In genomic region chr5:176538505-176538806, GRCh38 we compare ENCODE assay signal across 9 cellular contexts. TPM values are rescaled to one million over a fixed set of nuclear protein-coding genes. Genes with fewer than 3 reads are reported as not detected.
DNase-seq lines count a peak whose midpoint lies in the region; ATAC-seq, FAIRE-seq and TF ChIP-seq lines count a peak whose summit lies in the region.
"Had no signal": no experiment of that assay in that cellular context is flagged by ENCODE, and none has a peak within 500 bp of the region (broad histone marks: within the 10 kb centered on the region; RNA-seq: fewer than 3 reads in every experiment).

No MANE protein-coding gene starts in this region.

- H3K9me3 Mint-ChIP-seq in activated naive CD4-positive, alpha-beta T cell treated with anti-CD3 and anti-CD28 coated beads for 36 hours: no peaks in the 10 kb centered on the region
- no peaks in the 10 kb centered on the region for H3K9me3 Mint-ChIP-seq in activated T-helper 2 cell treated with anti-CD3 and anti-CD28 coated beads, Interferon-gamma antibody, Interleukin-2, Interleukin-4, amounts not matched to agents 10 μg/mL and 5 μg/mL and 100 μg/mL, durations not matched to agents 14 hours and 24 hours and 36 hours

- peak; percentile 36 for TF ChIP-seq CTCF in HepG2 (CRISPR knock-in tag; IDR thresholded peaks at IDR 0.05)
- TF ChIP-seq CTCF in tibial artery (IDR thresholded peaks at IDR 0.05): no peak

- H3K27me3 ChIP-seq in HepG2 (ENCODE audit: control insufficient read depth in 1 of 2, insufficient read depth in 2 of 2, low read length in 2 of 2): no peaks in the 10 kb centered on the region; a peak in 1 of 5 replicates
- no peaks in the 10 kb centered on the region for H3K27me3 ChIP-seq in tibial artery

- no peak for TF ChIP-seq RAD21 in HepG2 (CRISPR knock-in tag; IDR thresholded peaks at IDR 0.05)

- TSS peak; percentile 91 for BruUV-seq in HepG2 (replicated peaks; lab: Mats Ljungman, UMichigan)

- H3K36me3 ChIP-seq in HepG2 (replicated peaks in 1 of 2; ENCODE audit: control insufficient read depth in 1 of 2, insufficient read depth in 2 of 2, low read length in 2 of 2) (peaks cover 2 to 7% of the 10 kb centered on the region in 2 experiments; a peak in 1 of 5 replicates), tibial artery (no peaks in the 10 kb centered on the region)

- H3K4me3 ChIP-seq in HepG2 (replicated peaks in 1 of 3; ENCODE audit: insufficient read depth in 1 of 3, low read depth in 2 of 3, low read length in 3 of 3) (peak overlapping the region; percentile 32 to 97 (median 53); a peak in 5 of 6 replicates), tibial artery (peak overlapping the region; percentile 83 to 87)
- H3K4me3 ChIP-seq: lung had no signal

- peak overlapping the region; percentile 94 for H3K4me2 ChIP-seq in HepG2 (ENCODE audit: low read depth, low read length)

- H3K27ac ChIP-seq in HepG2 (ENCODE audit: extremely low read length, insufficient read depth, low read length) (peak overlapping the region; percentile 55), tibial artery (peak overlapping the region; percentile 92)

- in situ Hi-C loops in HepG2 (cut with HindIII; ENCODE audit: extremely low pct_ligation_motif_present, low pct_unique_long_range_greater_than_20kb): loop anchor here (5.0 to 25.0 kb wide), 2 partner anchors 121 to 824 kb away; partner anchors contain the start of genes CLTB, LMAN2 and RGS14

- H2AFZ ChIP-seq in HepG2 (ENCODE audit: low read length): no peak overlapping the region

- intact Hi-C loops in activated naive CD4-positive, alpha-beta T cell treated with anti-CD3 and anti-CD28 coated beads for 36 hours (cut with micrococcal nuclease): loop anchor here (5.0 kb wide), 5 partner anchors 469 to 889 kb away; partner anchors contain the start of genes GRK6, MXD3 and UIMC1
- intact Hi-C loops in activated T-helper 2 cell treated with anti-CD3 and anti-CD28 coated beads, Interferon-gamma antibody, Interleukin-2, Interleukin-4, amounts not matched to agents 10 μg/mL and 5 μg/mL and 100 μg/mL, durations not matched to agents 14 hours and 24 hours and 36 hours (cut with micrococcal nuclease): loop anchor here (5.0 kb wide), 2 partner anchors 176 to 469 kb away; partner anchors contain the start of genes KIAA1191 and UIMC1
- intact Hi-C loops in HepG2 (cut with micrococcal nuclease; ENCODE audit: unreplicated experiment): no loop called here
- intact Hi-C loops in tibial artery (cut with DNase I; ENCODE audit: low total_unique reads): loop anchor here (5.0 kb wide), 2 partner anchors 91 to 109 kb away; partner anchors contain the start of genes FAF2 and TSPAN17

- peak overlapping the region; percentile 87 for H3K4me3 Mint-ChIP-seq in activated naive CD4-positive, alpha-beta T cell treated with anti-CD3 and anti-CD28 coated beads for 36 hours
- peak overlapping the region; percentile 98 for H3K4me3 Mint-ChIP-seq in activated T-helper 2 cell treated with anti-CD3 and anti-CD28 coated beads, Interferon-gamma antibody, Interleukin-2, Interleukin-4, amounts not matched to agents 10 μg/mL and 5 μg/mL and 100 μg/mL, durations not matched to agents 14 hours and 24 hours and 36 hours (ENCODE audit: low read depth)

- H3K36me3 Mint-ChIP-seq in activated naive CD4-positive, alpha-beta T cell treated with anti-CD3 and anti-CD28 coated beads for 36 hours (ENCODE audit: low read depth): peaks cover 11% of the 10 kb centered on the region
- peaks cover 13% of the 10 kb centered on the region for H3K36me3 Mint-ChIP-seq in activated T-helper 2 cell treated with anti-CD3 and anti-CD28 coated beads, Interferon-gamma antibody, Interleukin-2, Interleukin-4, amounts not matched to agents 10 μg/mL and 5 μg/mL and 100 μg/mL, durations not matched to agents 14 hours and 24 hours and 36 hours (ENCODE audit: low read depth)

- no peak for ATAC-seq in HepG2

- no peak for DNase-seq in activated naive CD4-positive, alpha-beta T cell treated with anti-CD3 and anti-CD28 coated beads for 36 hours
- no peak for DNase-seq in activated naive CD4-positive, alpha-beta T cell (lab: John Stamatoyannopoulos, UW)
- no peak for DNase-seq in activated T-helper 2 cell treated with anti-CD3 and anti-CD28 coated beads, Interferon-gamma antibody, Interleukin-2, Interleukin-4, amounts not matched to agents 10 μg/mL and 5 μg/mL and 100 μg/mL, durations not matched to agents 14 hours and 24 hours and 36 hours (ENCODE audit: low spot score)
- no peak for DNase-seq in HepG2 (ENCODE audit: low spot score)
- DNase-seq in tibial artery: no peak
- no peak for DNase-seq in HUDEP-2 (lab: John Stamatoyannopoulos, UW; ENCODE audit: unreplicated experiment in 76 of 76)
- DNase-seq in dedifferentiated amniotic fluid mesenchymal stem cell (ENCODE audit: extremely low spot score): no peak
- no peak for DNase-seq in SIG-M5 treated with dmso at 0.1 percent for 504 hours (lab: John Stamatoyannopoulos, UW; ENCODE audit: unreplicated experiment)

- peak overlapping the region; percentile 93 for H3K27ac Mint-ChIP-seq in activated naive CD4-positive, alpha-beta T cell treated with anti-CD3 and anti-CD28 coated beads for 36 hours
- peak overlapping the region; percentile 96 for H3K27ac Mint-ChIP-seq in activated T-helper 2 cell treated with anti-CD3 and anti-CD28 coated beads, Interferon-gamma antibody, Interleukin-2, Interleukin-4, amounts not matched to agents 10 μg/mL and 5 μg/mL and 100 μg/mL, durations not matched to agents 14 hours and 24 hours and 36 hours

- H4K20me1 ChIP-seq in HepG2 (ENCODE audit: insufficient read depth, low read length): peaks cover 20% of the 10 kb centered on the region

- peak overlapping the region; percentile 71 for H3K9ac ChIP-seq in HepG2 (ENCODE audit: insufficient read depth, low read depth, low read length)

- no peak for FAIRE-seq in HepG2 (lab: Jason Lieb, UNC)

- H3K79me2 ChIP-seq in HepG2 (ENCODE audit: insufficient read depth, low read length): peaks cover 31% of the 10 kb centered on the region

- WGBS in HepG2 (ENCODE audit: low lambda C conversion rate): 7% methylated on average over 6 of the region's 6 CpGs

- CTCF ChIA-PET in activated naive CD4-positive, alpha-beta T cell treated with anti-CD3 and anti-CD28 coated beads for 36 hours (lab: Charles Lee): interaction anchor here (1.2 to 1.3 kb wide), 2 partner anchors 35 to 917 kb away, joined by 3 read pairs; no protein-coding TSS in a partner anchor
- CTCF ChIA-PET in HepG2 (lab: Yijun Ruan, JAX; ENCODE audit: low intra/inter-chr PET ratio, low total read pairs): no interaction called here

- H3K4me1 Mint-ChIP-seq in activated naive CD4-positive, alpha-beta T cell treated with anti-CD3 and anti-CD28 coated beads for 36 hours (ENCODE audit: low read depth): peaks cover 61% of the 10 kb centered on the region
- H3K4me1 Mint-ChIP-seq in activated T-helper 2 cell treated with anti-CD3 and anti-CD28 coated beads, Interferon-gamma antibody, Interleukin-2, Interleukin-4, amounts not matched to agents 10 μg/mL and 5 μg/mL and 100 μg/mL, durations not matched to agents 14 hours and 24 hours and 36 hours (ENCODE audit: low read depth): peaks cover 55% of the 10 kb centered on the region

- TF ChIP-seq POLR2A in HepG2 (IDR thresholded peaks at IDR 0.05; ENCODE audit: insufficient read depth in 1 of 2, low read depth in 2 of 2, low read length in 2 of 2): no peak

- TF ChIP-seq EP300 in HepG2 (IDR thresholded peaks at IDR 0.05; ENCODE audit: low read depth in 2 of 2, low read length in 2 of 2) (no peak), HepG2 (CRISPR knock-in tag; IDR thresholded peaks at IDR 0.05; ENCODE audit: borderline replicate concordance) (no peak)

- H3K4me1 ChIP-seq in HepG2 (ENCODE audit: insufficient read depth, low read length) (peaks cover 67% of the 10 kb centered on the region), tibial artery (peaks cover under 1 to 45% (median 38%) of the 10 kb centered on the region in 4 donors)

- H3K27me3 Mint-ChIP-seq in activated naive CD4-positive, alpha-beta T cell treated with anti-CD3 and anti-CD28 coated beads for 36 hours (ENCODE audit: low read depth): no peaks in the 10 kb centered on the region
- H3K27me3 Mint-ChIP-seq in activated T-helper 2 cell treated with anti-CD3 and anti-CD28 coated beads, Interferon-gamma antibody, Interleukin-2, Interleukin-4, amounts not matched to agents 10 μg/mL and 5 μg/mL and 100 μg/mL, durations not matched to agents 14 hours and 24 hours and 36 hours (ENCODE audit: low read depth): no peaks in the 10 kb centered on the region

- POLR2A ChIA-PET in HepG2 (lab: Yijun Ruan, JAX): interaction anchor here (1.0 to 7.9 kb wide), 7 partner anchors 9 to 548 kb away, joined by 5 to 212 read pairs (median 11); partner anchors contain the start of genes CDHR2, CLTB, FGFR4 and KIAA1191

- no peaks in the 10 kb centered on the region for H3K9me3 ChIP-seq in HepG2 (ENCODE audit: low read length)
- no peaks in the 10 kb centered on the region for H3K9me3 ChIP-seq in tibial artery

RNA-seq across cellular contexts. Expression of gene RNF44, which starts 1.3 kb away (rescaled TPM):
- 10 to 100 TPM; 83.3 to 88.3 TPM for total RNA-seq in activated naive CD4-positive, alpha-beta T cell treated with anti-CD3 and anti-CD28 coated beads for 36 hours
- 64.7 and 70.3 TPM in 2 replicates for total RNA-seq in activated T-helper 2 cell treated with anti-CD3 and anti-CD28 coated beads, Interferon-gamma antibody, Interleukin-2, Interleukin-4, amounts not matched to agents 10 μg/mL and 5 μg/mL and 100 μg/mL, durations not matched to agents 14 hours and 24 hours and 36 hours
- total RNA-seq in HepG2 (2016; rRNA removed; fragmentation: Illumina TruSeq; extraction: Trizol): 5.1 and 9.2 TPM in 2 replicates
- 7.2 and 9.4 TPM in 2 replicates for total RNA-seq in HepG2 (2016; cell fraction: cytosol; rRNA removed; fragmentation: Illumina TruSeq; extraction: Trizol; ENCODE audit: low read depth)
- 4.4 and 8.7 TPM in 2 replicates for total RNA-seq in HepG2 (2016; cell fraction: insoluble cytoplasmic fraction; rRNA removed; fragmentation: Illumina TruSeq; extraction: Trizol)
- total RNA-seq in HepG2 (2016; cell fraction: membrane; rRNA removed; fragmentation: Illumina TruSeq; extraction: Trizol): 7.2 and 9.8 TPM in 2 replicates
- 9.4 and 17.1 TPM in 2 replicates for total RNA-seq in HepG2 (2016; cell fraction: nucleus; rRNA removed; fragmentation: Illumina TruSeq; extraction: Trizol)
- polyA plus RNA-seq in HepG2 (2011; rRNA removed): 16.8 and 19.1 TPM in 2 replicates
- polyA plus RNA-seq in HepG2 (2011; cell fraction: cytosol; rRNA removed): 6.8 and 9.5 TPM in 2 replicates
- polyA plus RNA-seq in HepG2 (2011; cell fraction: nucleus; rRNA removed): 134 and 149 TPM in 2 replicates
- 37.8 and 52.8 TPM in 2 replicates for polyA plus RNA-seq in HepG2 (2012)
- 2.3 and 2.5 TPM in 2 replicates for polyA plus RNA-seq in HepG2 (2016; cell fraction: cytosol; fragmentation: Illumina TruSeq; extraction: Trizol; ENCODE audit: low read depth)
- 15.8 and 20.6 TPM in 2 replicates for polyA plus RNA-seq in HepG2 (2016; cell fraction: insoluble cytoplasmic fraction; fragmentation: Illumina TruSeq; extraction: Trizol; ENCODE audit: low read depth)
- 9.4 and 9.7 TPM in 2 replicates for polyA plus RNA-seq in HepG2 (2016; cell fraction: membrane; fragmentation: Illumina TruSeq; extraction: Trizol; ENCODE audit: low read depth)
- 52.0 and 60.3 TPM in 2 replicates for polyA plus RNA-seq in HepG2 (2016; cell fraction: nucleus; fragmentation: Illumina TruSeq; extraction: Trizol; ENCODE audit: insufficient read depth, low read depth)
- 18.3 and 21.3 TPM in 2 replicates for polyA minus RNA-seq in HepG2 (2011; rRNA and poly(A)+ RNA removed; ENCODE audit: low replicate concordance)
- polyA minus RNA-seq in HepG2 (2011; cell fraction: cytosol; rRNA and poly(A)+ RNA removed): 16.1 and 19.0 TPM in 2 replicates
- polyA minus RNA-seq in HepG2 (2011; cell fraction: nucleus; rRNA and poly(A)+ RNA removed): 28.3 and 33.1 TPM in 2 replicates

RNA-seq across cellular contexts. Expression of gene CDHR2, which starts 10.7 kb away (rescaled TPM):
- under 1 TPM; 0.19 to 0.35 TPM for total RNA-seq in activated naive CD4-positive, alpha-beta T cell treated with anti-CD3 and anti-CD28 coated beads for 36 hours
- total RNA-seq in activated T-helper 2 cell treated with anti-CD3 and anti-CD28 coated beads, Interferon-gamma antibody, Interleukin-2, Interleukin-4, amounts not matched to agents 10 μg/mL and 5 μg/mL and 100 μg/mL, durations not matched to agents 14 hours and 24 hours and 36 hours: 0.30 and 0.64 TPM in 2 replicates
- 7.8 and 17.9 TPM in 2 replicates for total RNA-seq in HepG2 (2016; rRNA removed; fragmentation: Illumina TruSeq; extraction: Trizol)
- total RNA-seq in HepG2 (2016; cell fraction: cytosol; rRNA removed; fragmentation: Illumina TruSeq; extraction: Trizol; ENCODE audit: low read depth): 3.8 and 4.0 TPM in 2 replicates
- 5.3 and 18.3 TPM in 2 replicates for total RNA-seq in HepG2 (2016; cell fraction: insoluble cytoplasmic fraction; rRNA removed; fragmentation: Illumina TruSeq; extraction: Trizol)
- 7.4 and 8.2 TPM in 2 replicates for total RNA-seq in HepG2 (2016; cell fraction: membrane; rRNA removed; fragmentation: Illumina TruSeq; extraction: Trizol)
- total RNA-seq in HepG2 (2016; cell fraction: nucleus; rRNA removed; fragmentation: Illumina TruSeq; extraction: Trizol): 19.1 and 22.7 TPM in 2 replicates
- 20.9 and 27.3 TPM in 2 replicates for polyA plus RNA-seq in HepG2 (2011; rRNA removed)
- polyA plus RNA-seq in HepG2 (2011; cell fraction: cytosol; rRNA removed): 14.0 and 14.6 TPM in 2 replicates
- 70.0 and 99.3 TPM in 2 replicates for polyA plus RNA-seq in HepG2 (2011; cell fraction: nucleus; rRNA removed)
- polyA plus RNA-seq in HepG2 (2012): 15.8 and 16.5 TPM in 2 replicates
- polyA plus RNA-seq in HepG2 (2016; cell fraction: cytosol; fragmentation: Illumina TruSeq; extraction: Trizol; ENCODE audit: low read depth): 2.7 and 3.5 TPM in 2 replicates
- 6.8 and 7.1 TPM in 2 replicates for polyA plus RNA-seq in HepG2 (2016; cell fraction: insoluble cytoplasmic fraction; fragmentation: Illumina TruSeq; extraction: Trizol; ENCODE audit: low read depth)
- 4.6 and 6.1 TPM in 2 replicates for polyA plus RNA-seq in HepG2 (2016; cell fraction: membrane; fragmentation: Illumina TruSeq; extraction: Trizol; ENCODE audit: low read depth)
- polyA plus RNA-seq in HepG2 (2016; cell fraction: nucleus; fragmentation: Illumina TruSeq; extraction: Trizol; ENCODE audit: insufficient read depth, low read depth): 48.7 and 52.7 TPM in 2 replicates
- polyA minus RNA-seq in HepG2 (2011; rRNA and poly(A)+ RNA removed; ENCODE audit: low replicate concordance): 0.07 and 41.0 TPM in 2 replicates
- polyA minus RNA-seq in HepG2 (2011; cell fraction: cytosol; rRNA and poly(A)+ RNA removed): 12.1 and 12.2 TPM in 2 replicates
- polyA minus RNA-seq in HepG2 (2011; cell fraction: nucleus; rRNA and poly(A)+ RNA removed): 15.5 and 15.7 TPM in 2 replicates
